ENCODE assay signal across 1 cellular context in genomic region chr1:100972185-100972584, GRCh38.
TF ChIP-seq lines count a peak whose summit lies in the region.

No MANE protein-coding gene starts in this region.

TF ChIP-seq in GM23338, 12 proteins besides CTCF, POLR2A, EP300 and RAD21 (continued from another document):
- TF ChIP-seq ZNF462 (CRISPR knock-in tag; IDR thresholded peaks at IDR 0.05) (no peak), STAT1 (IDR thresholded peaks at IDR 0.05; ENCODE audit: unreplicated experiment) (no peak), EZH2phosphoT487 (IDR thresholded peaks at IDR 0.05; ENCODE audit: unreplicated experiment) (no peak), JUNB (IDR thresholded peaks at IDR 0.05; ENCODE audit: unreplicated experiment) (no peak), NANOG (IDR thresholded peaks at IDR 0.05; ENCODE audit: borderline replicate concordance) (no peak)
